8 cellular contexts compared by ENCODE assay signal in the genomic region with DNA sequence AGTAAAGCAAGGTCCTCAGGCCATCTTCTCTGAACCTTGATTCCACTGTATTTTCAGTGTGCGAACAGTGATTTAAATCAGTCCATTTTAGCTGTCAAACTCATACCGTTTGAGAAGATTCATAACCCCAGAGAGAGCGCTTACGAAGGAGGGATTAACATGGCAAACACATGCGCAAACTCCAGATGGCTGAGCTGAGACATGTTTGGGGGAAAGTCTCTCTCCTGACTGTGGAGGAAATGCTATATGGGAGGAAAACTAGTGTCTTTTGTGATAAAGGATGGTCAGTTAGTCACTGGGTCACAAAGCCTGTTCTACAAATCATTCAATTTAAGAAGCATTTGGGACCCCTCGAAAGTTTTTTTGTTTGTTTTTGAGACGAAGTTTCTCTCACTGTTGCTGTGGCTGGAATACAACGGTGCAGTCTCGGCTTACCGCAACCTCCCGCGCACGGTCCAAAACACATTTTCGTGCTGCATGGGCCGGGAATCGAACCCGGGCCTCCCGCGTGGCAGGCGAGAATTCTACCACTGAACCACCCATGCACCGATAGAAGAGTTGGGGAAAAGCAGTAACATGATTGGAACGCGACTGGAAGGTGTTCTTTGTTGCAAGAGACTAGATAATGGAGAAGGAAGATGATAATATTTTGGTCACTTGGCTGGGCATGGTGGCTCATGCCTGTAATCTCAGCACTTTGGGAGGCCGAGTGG. TPM values are rescaled to one million over a fixed set of nuclear protein-coding genes. Genes with fewer than 3 reads are reported as not detected.
DNase-seq lines count a peak whose midpoint lies in the region; ATAC-seq, FAIRE-seq and TF ChIP-seq lines count a peak whose summit lies in the region.

No MANE protein-coding gene starts in this region.

- H3K4me2 ChIP-seq in GM12878 (ENCODE audit: control insufficient read depth, insufficient read depth), result no peak overlapping the region
- H3K4me2 ChIP-seq in keratinocyte (ENCODE audit: control insufficient read depth, extremely low read depth, insufficient read depth, low read depth, low read length), result peak overlapping the region; percentile 81

- no peak for TF ChIP-seq RAD21 in GM12878 (IDR thresholded peaks at IDR 0.05; ENCODE audit: insufficient read depth, low read depth, low read length)

- no peaks in the 10 kb centered on the region for H3K9me1 ChIP-seq in keratinocyte (ENCODE audit: control insufficient read depth, extremely low read depth, insufficient read depth, low read length)

- H2AFZ ChIP-seq in GM12878 (ENCODE audit: control insufficient read depth, low read depth, low read length) (no peak overlapping the region), keratinocyte (ENCODE audit: control insufficient read depth, low read length) (peak overlapping the region; percentile 72)

- RAD21 ChIA-PET in GM12878 (lab: Charles Lee; ENCODE audit: unreplicated experiment), result no interaction called here

- no peaks in the 10 kb centered on the region for H3K9me3 ChIP-seq in GM12878 (replicated peaks; ENCODE audit: control insufficient read depth, insufficient read depth, low read length)
- no peaks in the 10 kb centered on the region for H3K9me3 ChIP-seq in keratinocyte (ENCODE audit: control insufficient read depth, low read depth, low read length)

- in situ Hi-C loops in SK-MEL-5 (cut with HindIII; ENCODE audit: low pct_unique_long_range_greater_than_20kb, low sequenced_read_pairs), result no loop called here
- in situ Hi-C loops in GM12878 (cut with MboI), result no loop called here

- H3K4me3 ChIP-seq in GM12878 (no peak overlapping the region), keratinocyte (ENCODE audit: control insufficient read depth in 2 of 3, extremely low read depth in 1 of 3, insufficient read depth in 2 of 3, low read depth in 1 of 3, low read length in 3 of 3) (peak overlapping the region in 2 of 3 experiments; percentile 56 to 66)

- DNase-seq in SK-MEL-5 (ENCODE audit: low read depth, low spot score) (peak; percentile 94), GM12878 (ENCODE audit: low read depth, low spot score) (no peak), keratinocyte (ENCODE audit: low read depth, low spot score) (peak; percentile 58), NCI-H2081 (lab: John Stamatoyannopoulos, UW) (no peak)
- peak; percentile 20 to 46 (median 33) for DNase-seq in stimulated activated CD4-positive, alpha-beta T cell treated with anti-CD3 and anti-CD28 coated beads, TNF-alpha, amount 100 ng/mL, for 48 hours (ENCODE audit: low read depth in 3 of 3)

- no peak for TF ChIP-seq POLR2A in GM12878 (IDR thresholded peaks at IDR 0.05; ENCODE audit: low read depth, low read length)

- H3K27me3 ChIP-seq in GM12878 (replicated peaks in 1 of 2; ENCODE audit: control insufficient read depth in 2 of 2, insufficient read depth in 2 of 2, low read length in 1 of 2), result no peaks in the 10 kb centered on the region
- H3K27me3 ChIP-seq in keratinocyte (ENCODE audit: control insufficient read depth, extremely low read depth, insufficient read depth, low read length), result no peaks in the 10 kb centered on the region

- TF ChIP-seq EP300 in GM12878 (IDR thresholded peaks at IDR 0.05; ENCODE audit: borderline replicate concordance in 1 of 2, control insufficient read depth in 1 of 2, low read depth in 2 of 2, low read length in 2 of 2), result no peak; a peak in 1 of 4 replicates

- POLR2A ChIA-PET in GM12878 (lab: Charles Lee), result no interaction called here

- TF ChIP-seq CTCF in GM12878 (IDR thresholded peaks at IDR 0.05 in 2 of 3, conservative IDR thresholded peaks at IDR 0.05 in 1 of 3; ENCODE audit: control insufficient read depth in 2 of 3, extremely low read depth in 1 of 3, insufficient read depth in 1 of 3, low read depth in 3 of 3, low read length in 3 of 3) (no peak), keratinocyte (optimal IDR thresholded peaks at IDR 0.05 in 1 of 3, IDR thresholded peaks at IDR 0.05 in 1 of 3, conservative IDR thresholded peaks at IDR 0.05 in 1 of 3; ENCODE audit: extremely low read depth in 1 of 3, insufficient read depth in 2 of 3, low read length in 3 of 3) (no peak)

- ATAC-seq in GM18502 (IDR thresholded peaks at IDR 0.05; ENCODE audit: poor library complexity, unreplicated experiment) (peak; percentile 89), HG03457 (IDR thresholded peaks at IDR 0.05; ENCODE audit: unreplicated experiment) (peak; percentile 83), GM12878 (peak; percentile 46; the same call in 2 of the 3 replicates), HG03135 (IDR thresholded peaks at IDR 0.05; ENCODE audit: unreplicated experiment) (no peak)

- SMC1A ChIA-PET in GM12878 (lab: Charles Lee; ENCODE audit: uncharacterized antibody, unreplicated experiment), result no interaction called here

- H3K36me3 ChIP-seq in GM12878 (ENCODE audit: control insufficient read depth in 2 of 2, insufficient read depth in 2 of 2, low read length in 1 of 2) (no peaks in the 10 kb centered on the region), keratinocyte (ENCODE audit: control insufficient read depth in 2 of 2, extremely low read depth in 1 of 2, insufficient read depth in 2 of 2, low read length in 2 of 2) (no peaks in the 10 kb centered on the region)

- H4K20me1 ChIP-seq in GM12878 (ENCODE audit: control insufficient read depth, insufficient read depth), result no peaks in the 10 kb centered on the region
- H4K20me1 ChIP-seq in keratinocyte (ENCODE audit: control insufficient read depth, extremely low read depth, insufficient read depth, low read length), result no peaks in the 10 kb centered on the region

- CTCF ChIA-PET in GM12878 (lab: Yijun Ruan, JAX), result no interaction called here

- intact Hi-C loops in GM12878 (cut with micrococcal nuclease; ENCODE audit: unreplicated experiment), result no loop called here

- dilution Hi-C loops in keratinocyte (cut with MboI; ENCODE audit: extremely low pct_ligation_motif_present, low sequenced_read_pairs), result no loop called here

- H3K79me2 ChIP-seq in GM12878 (ENCODE audit: control insufficient read depth, insufficient read depth, low read length) (no peaks in the 10 kb centered on the region), keratinocyte (ENCODE audit: control insufficient read depth, insufficient read depth, low read length) (no peaks in the 10 kb centered on the region)

- 6% methylated on average over 24 of the region's 24 CpGs for WGBS in GM12878 (ENCODE audit: insufficient coverage, insufficient replicate concordance, low lambda C conversion rate, missing lambda C conversion rate)

- FAIRE-seq in GM12878 (lab: Jason Lieb, UNC), result no peak
- FAIRE-seq in keratinocyte (lab: Jason Lieb, UNC), result peak; percentile 79

- H3K4me1 ChIP-seq in GM12878 (ENCODE audit: control insufficient read depth, insufficient read depth, low read length) (no peaks in the 10 kb centered on the region), keratinocyte (ENCODE audit: control insufficient read depth, extremely low read depth, insufficient read depth, low read length) (peaks cover 10% of the 10 kb centered on the region)

- H3K9ac ChIP-seq in GM12878 (ENCODE audit: control insufficient read depth, insufficient read depth, low read length) (no peak overlapping the region), keratinocyte (ENCODE audit: control insufficient read depth, extremely low read depth, insufficient read depth, low read length) (no peak overlapping the region)

- no TSS peak for BruUV-seq in GM12878 (replicated peaks; lab: Mats Ljungman, UMichigan)

- H3K27ac ChIP-seq in GM12878 (ENCODE audit: control insufficient read depth, insufficient read depth) (no peak overlapping the region), keratinocyte (ENCODE audit: control insufficient read depth, insufficient read depth, low read length) (peak overlapping the region; percentile 51)

TF ChIP-seq in GM12878, 131 proteins besides CTCF, POLR2A, EP300 and RAD21 (continues in another document):
- TF ChIP-seq ZNF24 (IDR thresholded peaks at IDR 0.05) (0 out of 2 replicates have a peak, but pooled peaks have one; percentile 19), HCFC1 (IDR thresholded peaks at IDR 0.05; ENCODE audit: low read length) (no peak)

RNA-seq across cellular contexts. Expression of a gene that starts 58.4 kb away (rescaled TPM):
- 19.9 and 25.9 TPM in 2 replicates for total RNA-seq in SK-MEL-5 (2014; rRNA removed; shearing (Covaris generic))
- 9.6 and 14.7 TPM in 2 replicates for polyA plus RNA-seq in SK-MEL-5 (2015; cell fraction: cytosol; rRNA removed)
- polyA plus RNA-seq in SK-MEL-5 (2015; cell fraction: nucleus; rRNA removed), result 4.0 and 5.2 TPM in 2 replicates
- not detected in 2 replicates for total RNA-seq in GM12878 (2013; cell fraction: nucleolus; rRNA removed)
- total RNA-seq in GM12878 (2014; rRNA removed), result 0.23 and 0.44 TPM in 2 replicates
- total RNA-seq in GM12878 (2014; rRNA removed; fragmentation: Illumina TruSeq; extraction: Trizol), result 0.09 and 0.18 TPM in 2 replicates
- 0.11 and 0.13 TPM in 2 replicates for total RNA-seq in GM12878 (2021)
- polyA plus RNA-seq in GM12878 (2011; ENCODE audit: low read depth), result not detected
- 0.01 and 0.12 TPM in 2 replicates for polyA plus RNA-seq in GM12878 (2011; rRNA removed)
- polyA plus RNA-seq in GM12878 (2011; cell fraction: cytosol; rRNA removed), result not detected in 2 replicates
- 0.04 TPM in 1 of 2 replicates, not detected in the other for polyA plus RNA-seq in GM12878 (2011; cell fraction: nucleus; rRNA removed)
- polyA plus RNA-seq in GM12878 (2012), result 0.13 and 0.28 TPM in 2 replicates
- 0.06 and 0.11 TPM in 2 replicates for polyA plus RNA-seq in GM12878 (2014; fragmentation: Illumina TruSeq; extraction: Trizol)
- under 1 TPM; 0.04 to 0.31 TPM for polyA plus RNA-seq in GM12878 (2014; fragmentation: Nextera tagmentation; extraction: Ambion mirVana)
- 0.03 and 0.13 TPM in 2 replicates for polyA plus RNA-seq in GM12878 (2014; rRNA removed)
- polyA plus RNA-seq in GM12878 (2016; fragmentation: Nextera tagmentation; extraction: Ambion mirVana), result under 1 TPM; 0.18 to 0.64 TPM
- polyA minus RNA-seq in GM12878 (2011; rRNA and poly(A)+ RNA removed), result 0.07 TPM in 1 of 2 replicates, not detected in the other
- polyA minus RNA-seq in GM12878 (2011; cell fraction: cytosol; rRNA and poly(A)+ RNA removed), result not detected in 2 replicates
- polyA minus RNA-seq in GM12878 (2011; cell fraction: nucleus; rRNA and poly(A)+ RNA removed), result not detected in 2 replicates
- polyA plus RNA-seq in keratinocyte, result 35.5 to 42.6 TPM (median 37.3 TPM) in 3 replicates
- 18.0 TPM for polyA plus RNA-seq in keratinocyte (2011; ENCODE audit: low read depth)
- 10.1 and 23.5 TPM in 2 replicates for polyA plus RNA-seq in keratinocyte (2011; cell fraction: cytosol; rRNA removed)
- 34.4 and 43.9 TPM in 2 replicates for polyA plus RNA-seq in keratinocyte (2011; cell fraction: nucleus; rRNA removed)
- 20.6 and 40.7 TPM in 2 replicates for polyA plus RNA-seq in keratinocyte (2012; ENCODE audit: low replicate concordance)
- polyA minus RNA-seq in keratinocyte, result 20.0 to 65.7 TPM (median 61.1 TPM) in 3 replicates
- polyA minus RNA-seq in keratinocyte (2011; cell fraction: cytosol; rRNA and poly(A)+ RNA removed), result 43.7 TPM
- 84.7 and 123 TPM in 2 replicates for polyA minus RNA-seq in keratinocyte (2011; cell fraction: nucleus; rRNA and poly(A)+ RNA removed)

Comparison
In these comparisons a context has a peak if more than half of its experiments do, and no peak if none do; other contexts are left out.
1. DNase-seq: peak in SK-MEL-5 (single experiment), keratinocyte (single experiment) and stimulated activated CD4-positive, alpha-beta T cell treated with anti-CD3 and anti-CD28 coated beads, TNF-alpha, amount 100 ng/mL, for 48 hours (3 of 3); none in GM12878 (single experiment) and NCI-H2081 (0 of 2).
2. RNA of a gene that starts 58.4 kb away (total RNA-seq): 19.9 to 25.9 TPM in SK-MEL-5; 0.09 to 0.44 TPM in GM12878; every median in the first group is over 10 times any median in the second.